Comparison of ENCODE assay signal across 3 cellular contexts in the genomic region with DNA sequence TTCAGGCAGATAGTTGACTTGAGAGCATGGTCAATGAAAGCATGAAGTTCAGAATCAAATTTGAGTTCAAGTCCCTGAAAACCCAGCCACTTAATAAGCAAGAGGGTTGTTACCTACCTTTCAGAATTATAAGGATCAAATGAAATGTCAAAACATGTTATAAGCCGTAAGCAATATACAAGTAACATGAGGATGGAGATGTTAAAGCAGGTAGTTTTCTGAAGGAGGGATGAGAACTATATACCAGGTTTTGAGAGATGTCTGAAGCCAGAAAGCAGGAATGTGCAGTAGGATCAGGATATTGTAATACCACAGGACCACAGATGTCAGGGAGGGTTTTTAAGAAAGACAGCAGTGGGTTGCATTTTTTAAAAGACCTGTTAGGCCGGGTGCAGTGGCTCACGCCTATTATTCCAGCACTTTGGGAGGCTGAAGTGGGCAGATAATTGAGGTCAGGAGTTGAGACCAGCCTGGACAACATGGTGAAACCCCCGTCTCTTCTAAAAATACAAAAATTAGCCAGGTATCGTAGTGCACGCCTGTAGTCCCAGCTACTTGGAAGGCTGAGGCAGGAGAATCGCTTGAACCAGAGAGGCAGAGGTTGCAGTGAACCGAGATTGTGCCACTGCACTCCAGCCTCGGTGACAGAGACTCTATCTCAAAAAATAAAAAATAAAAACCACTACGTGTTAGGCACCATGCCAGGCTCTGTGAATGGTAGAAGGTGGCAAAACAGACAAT.
TF ChIP-seq lines count a peak whose summit lies in the region.

No MANE protein-coding gene starts in this region.

TF ChIP-seq in SK-N-SH treated with all-trans-retinoic acid at 6 μM for 48 hours, 23 proteins besides CTCF, POLR2A, EP300 and RAD21:
- TF ChIP-seq, protein P1, sequence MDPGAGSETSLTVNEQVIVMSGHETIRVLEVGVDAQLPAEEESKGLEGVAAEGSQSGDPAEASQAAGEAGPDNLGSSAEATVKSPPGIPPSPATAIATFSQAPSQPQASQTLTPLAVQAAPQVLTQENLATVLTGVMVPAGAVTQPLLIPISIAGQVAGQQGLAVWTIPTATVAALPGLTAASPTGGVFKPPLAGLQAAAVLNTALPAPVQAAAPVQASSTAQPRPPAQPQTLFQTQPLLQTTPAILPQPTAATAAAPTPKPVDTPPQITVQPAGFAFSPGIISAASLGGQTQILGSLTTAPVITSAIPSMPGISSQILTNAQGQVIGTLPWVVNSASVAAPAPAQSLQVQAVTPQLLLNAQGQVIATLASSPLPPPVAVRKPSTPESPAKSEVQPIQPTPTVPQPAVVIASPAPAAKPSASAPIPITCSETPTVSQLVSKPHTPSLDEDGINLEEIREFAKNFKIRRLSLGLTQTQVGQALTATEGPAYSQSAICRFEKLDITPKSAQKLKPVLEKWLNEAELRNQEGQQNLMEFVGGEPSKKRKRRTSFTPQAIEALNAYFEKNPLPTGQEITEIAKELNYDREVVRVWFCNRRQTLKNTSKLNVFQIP (CRISPR knock-in tag; IDR thresholded peaks at IDR 0.05; ENCODE audit: borderline replicate concordance, low read depth), result no peak
- no peak for TF ChIP-seq TOX (CRISPR knock-in tag; IDR thresholded peaks at IDR 0.05; ENCODE audit: borderline replicate concordance)
- no peak for TF ChIP-seq ZNF70 (CRISPR knock-in tag; IDR thresholded peaks at IDR 0.05)
- no peak for TF ChIP-seq PPARA (CRISPR knock-in tag; IDR thresholded peaks at IDR 0.05; ENCODE audit: borderline replicate concordance)

TF ChIP-seq in SK-N-SH, 30 proteins besides CTCF, POLR2A, EP300 and RAD21:
- TF ChIP-seq CHD2 (IDR thresholded peaks at IDR 0.05; ENCODE audit: low read length, partially characterized antibody), result no peak
- TF ChIP-seq, protein P2, sequence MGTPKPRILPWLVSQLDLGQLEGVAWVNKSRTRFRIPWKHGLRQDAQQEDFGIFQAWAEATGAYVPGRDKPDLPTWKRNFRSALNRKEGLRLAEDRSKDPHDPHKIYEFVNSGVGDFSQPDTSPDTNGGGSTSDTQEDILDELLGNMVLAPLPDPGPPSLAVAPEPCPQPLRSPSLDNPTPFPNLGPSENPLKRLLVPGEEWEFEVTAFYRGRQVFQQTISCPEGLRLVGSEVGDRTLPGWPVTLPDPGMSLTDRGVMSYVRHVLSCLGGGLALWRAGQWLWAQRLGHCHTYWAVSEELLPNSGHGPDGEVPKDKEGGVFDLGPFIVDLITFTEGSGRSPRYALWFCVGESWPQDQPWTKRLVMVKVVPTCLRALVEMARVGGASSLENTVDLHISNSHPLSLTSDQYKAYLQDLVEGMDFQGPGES (IDR thresholded peaks at IDR 0.05; ENCODE audit: low read depth, low read length), result no peak
- TF ChIP-seq MEF2A (IDR thresholded peaks at IDR 0.05; ENCODE audit: borderline replicate concordance, low read depth), result no peak
- TF ChIP-seq GATA2 (CRISPR knock-in tag; IDR thresholded peaks at IDR 0.05), result no peak
- TF ChIP-seq SIN3A (IDR thresholded peaks at IDR 0.05; ENCODE audit: borderline replicate concordance, low read depth, low read length), result no peak
- no peak for TF ChIP-seq JUND (IDR thresholded peaks at IDR 0.05)
- no peak for TF ChIP-seq NRF1 (IDR thresholded peaks at IDR 0.05; ENCODE audit: low read depth, low read length)
- no peak for TF ChIP-seq FOSL2 (IDR thresholded peaks at IDR 0.05; ENCODE audit: borderline replicate concordance, low read depth)
- TF ChIP-seq RFX5 (IDR thresholded peaks at IDR 0.05; ENCODE audit: low read length), result no peak
- TF ChIP-seq, protein P3, sequence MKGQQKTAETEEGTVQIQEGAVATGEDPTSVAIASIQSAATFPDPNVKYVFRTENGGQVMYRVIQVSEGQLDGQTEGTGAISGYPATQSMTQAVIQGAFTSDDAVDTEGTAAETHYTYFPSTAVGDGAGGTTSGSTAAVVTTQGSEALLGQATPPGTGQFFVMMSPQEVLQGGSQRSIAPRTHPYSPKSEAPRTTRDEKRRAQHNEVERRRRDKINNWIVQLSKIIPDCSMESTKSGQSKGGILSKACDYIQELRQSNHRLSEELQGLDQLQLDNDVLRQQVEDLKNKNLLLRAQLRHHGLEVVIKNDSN (IDR thresholded peaks at IDR 0.05; ENCODE audit: borderline replicate concordance, low read depth), result no peak
- no peak for TF ChIP-seq ELF1 (IDR thresholded peaks at IDR 0.05)
- no peak for TF ChIP-seq FOXJ3 (CRISPR knock-in tag; IDR thresholded peaks at IDR 0.05)
- no peak for TF ChIP-seq TAF1 (IDR thresholded peaks at IDR 0.05; ENCODE audit: borderline replicate concordance, low read depth, low read length)
- TF ChIP-seq, protein P4, sequence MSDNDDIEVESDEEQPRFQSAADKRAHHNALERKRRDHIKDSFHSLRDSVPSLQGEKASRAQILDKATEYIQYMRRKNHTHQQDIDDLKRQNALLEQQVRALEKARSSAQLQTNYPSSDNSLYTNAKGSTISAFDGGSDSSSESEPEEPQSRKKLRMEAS (IDR thresholded peaks at IDR 0.05; ENCODE audit: low read depth), result no peak
- no peak for TF ChIP-seq POLR2AphosphoS5 (IDR thresholded peaks at IDR 0.05; ENCODE audit: low read depth, low read length)
- no peak for TF ChIP-seq EZH2phosphoT487 (IDR thresholded peaks at IDR 0.05; ENCODE audit: borderline replicate concordance, low read depth)
- no peak for TF ChIP-seq MXI1 (IDR thresholded peaks at IDR 0.05; ENCODE audit: low read depth, low read length)
TF ChIP-seq in SK-N-SH: peak in this region for 0.

TF ChIP-seq in HCT116, 20 proteins besides CTCF, POLR2A, EP300 and RAD21:
- TF ChIP-seq CEBPB (IDR thresholded peaks at IDR 0.05; ENCODE audit: low read depth), result no peak
- no peak for TF ChIP-seq YY1 (IDR thresholded peaks at IDR 0.05; ENCODE audit: extremely low read depth, insufficient replicate concordance, low read depth, low read length)
- TF ChIP-seq EGR1 (IDR thresholded peaks at IDR 0.05; ENCODE audit: low read depth), result no peak
- TF ChIP-seq, protein P4 (IDR thresholded peaks at IDR 0.05), result no peak
- no peak for TF ChIP-seq SRF (IDR thresholded peaks at IDR 0.05; ENCODE audit: low read depth)
- TF ChIP-seq POLR2AphosphoS5 (IDR thresholded peaks at IDR 0.05; ENCODE audit: low read depth, low read length), result peak; percentile 33; the same call in 1 of the 2 replicates
- TF ChIP-seq ZNF274 (IDR thresholded peaks at IDR 0.05; ENCODE audit: low read depth, low read length), result no peak
